ENCODE assay signal across 1 cellular context in genomic region chr5:32275421-32275765, GRCh38.
TF ChIP-seq lines count a peak whose summit lies in the region.

No MANE protein-coding gene starts in this region.

TF ChIP-seq in IMR-90, 13 proteins besides CTCF, POLR2A, EP300 and RAD21 (continued from another document):
- TF ChIP-seq ELK1 (IDR thresholded peaks at IDR 0.05; ENCODE audit: borderline replicate concordance, low read depth, low read length) (no peak), FOS (IDR thresholded peaks at IDR 0.05; ENCODE audit: low read depth, low read length) (no peak), CEBPB (IDR thresholded peaks at IDR 0.05; ENCODE audit: low read depth, low read length) (no peak), MXI1 (IDR thresholded peaks at IDR 0.05; ENCODE audit: borderline replicate concordance, low read depth, low read length) (no peak), BHLHE40 (IDR thresholded peaks at IDR 0.05; ENCODE audit: low read depth, low read length) (no peak), RCOR1 (IDR thresholded peaks at IDR 0.05; ENCODE audit: insufficient replicate concordance, low read length) (no peak)
- TF ChIP-seq, protein P1, sequence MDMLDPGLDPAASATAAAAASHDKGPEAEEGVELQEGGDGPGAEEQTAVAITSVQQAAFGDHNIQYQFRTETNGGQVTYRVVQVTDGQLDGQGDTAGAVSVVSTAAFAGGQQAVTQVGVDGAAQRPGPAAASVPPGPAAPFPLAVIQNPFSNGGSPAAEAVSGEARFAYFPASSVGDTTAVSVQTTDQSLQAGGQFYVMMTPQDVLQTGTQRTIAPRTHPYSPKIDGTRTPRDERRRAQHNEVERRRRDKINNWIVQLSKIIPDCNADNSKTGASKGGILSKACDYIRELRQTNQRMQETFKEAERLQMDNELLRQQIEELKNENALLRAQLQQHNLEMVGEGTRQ (IDR thresholded peaks at IDR 0.05; ENCODE audit: low read depth, low read length): no peak
